In the genomic region with DNA sequence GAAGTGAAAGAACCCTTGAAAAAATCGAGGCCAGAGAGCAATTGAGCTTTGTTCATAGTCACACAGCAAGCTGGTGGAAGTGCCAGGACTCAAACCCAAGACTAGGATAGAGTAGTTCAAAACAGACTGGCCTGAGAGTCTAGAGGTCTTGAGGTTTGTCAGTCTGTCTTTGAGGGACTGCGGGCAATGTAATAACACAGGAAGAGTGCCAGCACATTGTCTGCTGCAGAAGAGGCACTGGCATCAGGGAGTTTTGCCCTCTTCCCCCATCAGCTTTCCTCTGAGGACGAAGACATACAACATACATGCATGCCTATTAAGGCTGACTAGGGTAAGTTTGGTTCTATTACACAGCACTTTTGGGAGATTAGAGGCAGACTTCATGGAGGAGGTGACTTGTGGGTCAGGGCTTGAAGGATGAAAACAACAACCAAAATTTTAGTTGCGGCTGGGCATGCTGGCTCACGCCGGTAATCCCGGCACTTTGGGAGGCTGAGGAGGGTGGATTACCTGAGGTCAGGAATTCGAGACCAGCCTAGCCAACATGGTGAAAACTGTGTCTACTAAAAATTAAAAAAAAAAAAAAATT, we compare ENCODE assay signal across 15 cellular contexts.
DNase-seq lines count a peak whose midpoint lies in the region; ATAC-seq and TF ChIP-seq lines count a peak whose summit lies in the region.
"Had no signal": no experiment of that assay in that cellular context is flagged by ENCODE, and none has a peak within 500 bp of the region (broad histone marks: within the 10 kb centered on the region; RNA-seq: fewer than 3 reads in every experiment).

No MANE protein-coding gene starts in this region.

- POLR2A ChIA-PET in activated CD4-positive, alpha-beta memory T cell treated with anti-CD3 and anti-CD28 coated beads, Interleukin-2, amount 10 ng/mL, durations not matched to agents 7 days and 5 days (lab: Charles Lee): interaction anchor here (1.2 to 4.5 kb wide), 4 partner anchors 70 to 125 kb away, joined by 3 to 50 read pairs (median 18); partner anchors contain the start of gene MSN

- H3K9me3 Mint-ChIP-seq in activated T-cell treated with anti-CD3 and anti-CD28 coated beads, Interleukin-2, amount 50 U/mL, for 4 hours: no peaks in the 10 kb centered on the region
- no peaks in the 10 kb centered on the region for H3K9me3 Mint-ChIP-seq in activated CD4-positive, alpha-beta memory T cell treated with anti-CD3 and anti-CD28 coated beads, Interleukin-2, amount 10 ng/mL, durations not matched to agents 7 days and 5 days
- no peaks in the 10 kb centered on the region for H3K9me3 Mint-ChIP-seq in immature natural killer cell

- H3K27me3 ChIP-seq in tibial artery (no peaks in the 10 kb centered on the region), prostate gland (replicated peaks; ENCODE audit: insufficient read depth) (no peaks in the 10 kb centered on the region), H7 (ENCODE audit: control insufficient read depth, insufficient read depth, low read length) (no peaks in the 10 kb centered on the region)
- H3K27me3 ChIP-seq: thyroid gland had no signal

- TF ChIP-seq CTCF in tibial artery (IDR thresholded peaks at IDR 0.05) (no peak), prostate gland (IDR thresholded peaks at IDR 0.05) (no peak)

- H3K36me3 Mint-ChIP-seq in activated T-cell treated with anti-CD3 and anti-CD28 coated beads, Interleukin-2, amount 50 U/mL, for 4 hours (ENCODE audit: insufficient read depth): no peaks in the 10 kb centered on the region
- H3K36me3 Mint-ChIP-seq in activated CD4-positive, alpha-beta memory T cell treated with anti-CD3 and anti-CD28 coated beads, Interleukin-2, amount 10 ng/mL, durations not matched to agents 7 days and 5 days (ENCODE audit: low read depth): no peaks in the 10 kb centered on the region
- H3K36me3 Mint-ChIP-seq in immature natural killer cell: no peaks in the 10 kb centered on the region

- CTCF ChIA-PET in activated CD4-positive, alpha-beta memory T cell treated with anti-CD3 and anti-CD28 coated beads, Interleukin-2, amount 10 ng/mL, durations not matched to agents 7 days and 5 days (lab: Charles Lee): interaction anchor here (0.9 to 1.2 kb wide), 2 partner anchors 8 to 74 kb away, joined by 3 to 4 read pairs; no protein-coding TSS in a partner anchor

- no peak for ATAC-seq in activated T-cell treated with anti-CD3 and anti-CD28 coated beads, Interleukin-2, amount 50 U/mL, for 4 hours

- intact Hi-C loops in tibial artery (cut with DNase I; ENCODE audit: low total_unique reads): no loop called here
- intact Hi-C loops in prostate gland (cut with DNase I): loop anchor here (5.0 kb wide), 1 partner anchor 104 kb away; no protein-coding TSS in a partner anchor

- no peak for DNase-seq in activated T-cell treated with anti-CD3 and anti-CD28 coated beads, Interleukin-2, amount 50 U/mL, for 4 hours
- DNase-seq in activated T-cell treated with anti-CD3 and anti-CD28 coated beads for 4 hours (no peak), immature natural killer cell (peak; percentile 18 to 37 (median 26)), tibial artery (no peak), prostate gland (ENCODE audit: low spot score) (no peak), H7 (no peak), NCI-H1105 (lab: John Stamatoyannopoulos, UW) (no peak)
- DNase-seq in activated CD4-positive, alpha-beta memory T cell treated with anti-CD3 and anti-CD28 coated beads, Interleukin-2, amount 10 ng/mL, durations not matched to agents 7 days and 5 days: peak; percentile 18
- DNase-seq: ACHN; activated CD4-positive, alpha-beta T cell treated with anti-CD3 and anti-CD28 coated beads, Interleukin-2, amount 50 U/mL, for 1 hour; amniotic stem cell; DMS153; occipital lobe; OCI-M1; thyroid gland had no signal

- WGBS in prostate gland: 84% methylated on average over 8 of the region's 8 CpGs

- no peak for TF ChIP-seq POLR2A in prostate gland (IDR thresholded peaks at IDR 0.05)

- H3K9me3 ChIP-seq in tibial artery (no peaks in the 10 kb centered on the region), prostate gland (no peaks in the 10 kb centered on the region)
- H3K9me3 ChIP-seq: thyroid gland had no signal

- H3K4me3 Mint-ChIP-seq in activated T-cell treated with anti-CD3 and anti-CD28 coated beads, Interleukin-2, amount 50 U/mL, for 4 hours: peak overlapping the region; percentile 73
- H3K4me3 Mint-ChIP-seq in activated CD4-positive, alpha-beta memory T cell treated with anti-CD3 and anti-CD28 coated beads, Interleukin-2, amount 10 ng/mL, durations not matched to agents 7 days and 5 days: peak overlapping the region; percentile 78
- H3K4me3 Mint-ChIP-seq in immature natural killer cell: peak overlapping the region; percentile 62 to 90 (median 77)

- H3K27ac Mint-ChIP-seq in activated CD4-positive, alpha-beta memory T cell treated with anti-CD3 and anti-CD28 coated beads, Interleukin-2, amount 10 ng/mL, durations not matched to agents 7 days and 5 days: peak overlapping the region; percentile 94
- peak overlapping the region; percentile 82 to 94 (median 88) for H3K27ac Mint-ChIP-seq in immature natural killer cell

- H3K4me1 Mint-ChIP-seq in activated T-cell treated with anti-CD3 and anti-CD28 coated beads, Interleukin-2, amount 50 U/mL, for 4 hours (ENCODE audit: low read depth): peaks cover 71% of the 10 kb centered on the region
- H3K4me1 Mint-ChIP-seq in activated CD4-positive, alpha-beta memory T cell treated with anti-CD3 and anti-CD28 coated beads, Interleukin-2, amount 10 ng/mL, durations not matched to agents 7 days and 5 days: peaks cover 76% of the 10 kb centered on the region
- peaks cover 74 to 78% of the 10 kb centered on the region in 2 donors for H3K4me1 Mint-ChIP-seq in immature natural killer cell

- H3K4me3 ChIP-seq in tibial artery: no peak overlapping the region
- H3K4me3 ChIP-seq in prostate gland: no peak overlapping the region
- no peak overlapping the region for H3K4me3 ChIP-seq in H7 (ENCODE audit: insufficient read depth, low read depth, low read length)
- H3K4me3 ChIP-seq: thyroid gland had no signal

- no peaks in the 10 kb centered on the region for H3K27me3 Mint-ChIP-seq in activated T-cell treated with anti-CD3 and anti-CD28 coated beads, Interleukin-2, amount 50 U/mL, for 4 hours (ENCODE audit: low read depth)
- no peaks in the 10 kb centered on the region for H3K27me3 Mint-ChIP-seq in activated CD4-positive, alpha-beta memory T cell treated with anti-CD3 and anti-CD28 coated beads, Interleukin-2, amount 10 ng/mL, durations not matched to agents 7 days and 5 days
- peaks cover 0 to 7% (median 3%) of the 10 kb centered on the region in 3 donors for H3K27me3 Mint-ChIP-seq in immature natural killer cell (ENCODE audit: low read depth in 3 of 3)

- H3K4me1 ChIP-seq in tibial artery (peaks cover 0 to 66% (median 38%) of the 10 kb centered on the region in 4 donors), prostate gland (replicated peaks) (no peaks in the 10 kb centered on the region)

- H3K27ac ChIP-seq in tibial artery (peak overlapping the region; percentile 67 to 92), prostate gland (no peak overlapping the region)
- H3K27ac ChIP-seq: thyroid gland had no signal

- no peaks in the 10 kb centered on the region for H3K36me3 ChIP-seq in tibial artery
- H3K36me3 ChIP-seq in prostate gland: no peaks in the 10 kb centered on the region
- H3K36me3 ChIP-seq in H7 (replicated peaks; ENCODE audit: control insufficient read depth, insufficient read depth, low read length): no peaks in the 10 kb centered on the region
- H3K36me3 ChIP-seq: thyroid gland had no signal

Comparison
In these comparisons a context has a peak if more than half of its experiments do, and no peak if none do; other contexts are left out.
1. DNase-seq: peak in activated CD4-positive, alpha-beta memory T cell treated with anti-CD3 and anti-CD28 coated beads, Interleukin-2, amount 10 ng/mL, durations not matched to agents 7 days and 5 days (single experiment) and immature natural killer cell (3 of 3); none in activated T-cell treated with anti-CD3 and anti-CD28 coated beads, Interleukin-2, amount 50 U/mL, for 4 hours (single experiment), activated T-cell treated with anti-CD3 and anti-CD28 coated beads for 4 hours (single experiment), tibial artery (0 of 2), prostate gland (single experiment), H7 (single experiment) and NCI-H1105 (single experiment).
2. H3K27ac ChIP-seq: peak in tibial artery (2 of 2); none in prostate gland (0 of 2).
3. Peak in every context shown above with its lines, with median percentiles within 50 percentile points of each other: H3K4me3 Mint-ChIP-seq.